In genomic region chr20:3418161-3418560, GRCh38 we compare ENCODE assay signal across 1 cellular context. TPM values are rescaled to one million over a fixed set of nuclear protein-coding genes. Genes with fewer than 3 reads are reported as not detected.
"Had no signal": no experiment of that assay in that cellular context is flagged by ENCODE, and none has a peak within 500 bp of the region (broad histone marks: within the 10 kb centered on the region; RNA-seq: fewer than 3 reads in every experiment).

No MANE protein-coding gene starts in this region.

RNA-seq across cellular contexts. Expression of gene DNAAF9, which starts 10.7 kb away (rescaled TPM):
- total RNA-seq: HT-29 had no signal
